1 cellular context compared by ENCODE assay signal in genomic region chr11:18721576-18722292, GRCh38.
TF ChIP-seq lines count a peak whose summit lies in the region.

No MANE protein-coding gene starts in this region.

TF ChIP-seq in K562, 482 proteins besides CTCF, POLR2A, EP300 and RAD21 (continued from another document):
- TF ChIP-seq PTRF (tag; IDR thresholded peaks at IDR 0.05) (no peak), ZNF263 (CRISPR knock-in tag; IDR thresholded peaks at IDR 0.05; ENCODE audit: borderline replicate concordance) (peak; percentile 89), CHCHD3 (CRISPR knock-in tag; IDR thresholded peaks at IDR 0.05) (no peak), FOXA1 (IDR thresholded peaks at IDR 0.05; ENCODE audit: borderline replicate concordance) (no peak), KDM4B (IDR thresholded peaks at IDR 0.05; ENCODE audit: borderline replicate concordance in 2 of 2, low read depth in 1 of 2) (no peak)
